14 cellular contexts compared by ENCODE assay signal in the genomic region with DNA sequence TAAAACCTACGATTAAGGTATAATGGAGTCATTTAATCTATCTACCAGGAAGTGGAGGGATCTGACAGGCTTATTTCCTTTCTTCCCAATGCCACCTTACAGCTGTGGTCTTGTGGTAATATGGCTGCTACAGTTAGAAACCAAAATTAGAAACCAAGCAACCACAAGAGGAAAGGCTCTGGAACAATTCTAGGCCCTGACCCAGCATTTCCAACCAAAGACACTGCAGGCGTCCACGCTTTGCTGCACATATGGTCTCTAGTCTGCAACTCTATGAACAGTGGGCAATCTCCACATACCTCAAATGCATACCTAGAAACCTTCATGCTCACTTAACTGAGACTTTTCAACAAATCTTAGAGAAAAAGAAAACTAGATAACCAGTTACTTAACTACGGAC.
DNase-seq lines count a peak whose midpoint lies in the region; ATAC-seq, FAIRE-seq and TF ChIP-seq lines count a peak whose summit lies in the region.
"Had no signal": no experiment of that assay in that cellular context is flagged by ENCODE, and none has a peak within 500 bp of the region (broad histone marks: within the 10 kb centered on the region; RNA-seq: fewer than 3 reads in every experiment).

No MANE protein-coding gene starts in this region.

- TF ChIP-seq CTCF in DND-41 (IDR thresholded peaks at IDR 0.05; ENCODE audit: borderline replicate concordance, extremely low read depth, low read length, poor library complexity, severe bottlenecking): no peak
- no peak for TF ChIP-seq CTCF in H1 (IDR thresholded peaks at IDR 0.05; ENCODE audit: control extremely low read depth in 1 of 3, insufficient read depth in 1 of 3, low read depth in 1 of 3, low read length in 3 of 3)
- TF ChIP-seq CTCF in nephron (IDR thresholded peaks at IDR 0.05; ENCODE audit: unreplicated experiment in 3 of 3): no peak

- POLR2A ChIA-PET in H1 (lab: Charles Lee; ENCODE audit: partially characterized antibody): no interaction called here

- H2BK5ac ChIP-seq in H1 (ENCODE audit: low read depth, low read length): no peak overlapping the region

- H3K79me2 ChIP-seq in DND-41 (ENCODE audit: insufficient read depth, low read length) (no peaks in the 10 kb centered on the region), H1 (ENCODE audit: control insufficient read depth in 1 of 2, insufficient read depth in 2 of 2, low read length in 2 of 2) (no peaks in the 10 kb centered on the region)

- no peak overlapping the region for H3K4me2 ChIP-seq in DND-41 (ENCODE audit: insufficient read depth, low read length)
- H3K4me2 ChIP-seq in H1 (ENCODE audit: insufficient read depth in 1 of 2, low read depth in 2 of 2, low read length in 2 of 2): no peak overlapping the region

- H3K36me3 ChIP-seq in DND-41 (ENCODE audit: insufficient read depth, low read length): no peaks in the 10 kb centered on the region
- H3K36me3 ChIP-seq in H1 (ENCODE audit: control insufficient read depth in 2 of 4, insufficient read depth in 4 of 4, low read length in 3 of 4): no peaks in the 10 kb centered on the region

- H2BK15ac ChIP-seq in H1 (ENCODE audit: low read length): no peak overlapping the region

- CTCF ChIA-PET in H1 (lab: Charles Lee; ENCODE audit: partially characterized antibody): no interaction called here

- peaks cover 6% of the 10 kb centered on the region; the same call in 1 of the 2 replicates for H3K4me1 ChIP-seq in DND-41 (ENCODE audit: insufficient read depth, low read length)
- no peaks in the 10 kb centered on the region for H3K4me1 ChIP-seq in H1 (replicated peaks in 1 of 4; ENCODE audit: control insufficient read depth in 3 of 4, insufficient read depth in 4 of 4, low read length in 3 of 4)

- no peaks in the 10 kb centered on the region for H3K27me3 Mint-ChIP-seq in nephron (ENCODE audit: low read depth)
- H3K27me3 Mint-ChIP-seq in activated naive CD8-positive, alpha-beta T cell treated with anti-CD3 and anti-CD28 coated beads for 36 hours: no peaks in the 10 kb centered on the region

- no peak overlapping the region for H3K9ac ChIP-seq in DND-41 (ENCODE audit: low read depth, low read length)
- no peak overlapping the region for H3K9ac ChIP-seq in H1 (replicated peaks in 1 of 4; ENCODE audit: extremely low read depth in 1 of 4, low read depth in 3 of 4, low read length in 3 of 4)

- H3K27ac ChIP-seq in DND-41 (ENCODE audit: low read length) (no peak overlapping the region), H1 (ENCODE audit: low read depth, low read length) (no peak overlapping the region)

- no peaks in the 10 kb centered on the region for H3K9me3 Mint-ChIP-seq in nephron
- H3K9me3 Mint-ChIP-seq in activated naive CD8-positive, alpha-beta T cell treated with anti-CD3 and anti-CD28 coated beads for 36 hours: no peaks in the 10 kb centered on the region

- H3K18ac ChIP-seq in H1 (ENCODE audit: extremely low read depth, low read length): no peak overlapping the region

- no peaks in the 10 kb centered on the region for H3K23me2 ChIP-seq in H1 (ENCODE audit: low read depth, low read length)

- no peak overlapping the region for H3K4ac ChIP-seq in H1 (replicated peaks; ENCODE audit: insufficient read length, low read depth, low read length)

- H3K14ac ChIP-seq in H1 (ENCODE audit: insufficient read length): no peak overlapping the region

- H3K4me1 Mint-ChIP-seq in nephron: peaks cover 82% of the 10 kb centered on the region
- H3K4me1 Mint-ChIP-seq in activated naive CD8-positive, alpha-beta T cell treated with anti-CD3 and anti-CD28 coated beads for 36 hours: no peaks in the 10 kb centered on the region

- peak overlapping the region; percentile 79 to 91 (median 88) for H3K27ac Mint-ChIP-seq in nephron
- no peak overlapping the region for H3K27ac Mint-ChIP-seq in activated naive CD8-positive, alpha-beta T cell treated with anti-CD3 and anti-CD28 coated beads for 36 hours

- H2AK5ac ChIP-seq in H1 (ENCODE audit: low read depth, low read length): no peak overlapping the region

- H2BK120ac ChIP-seq in H1 (replicated peaks; ENCODE audit: low read depth, low read length): no peak overlapping the region

- H2BK20ac ChIP-seq in H1 (ENCODE audit: low read length): no peak overlapping the region

- H4K91ac ChIP-seq in H1 (replicated peaks; ENCODE audit: insufficient read length, low read length): no peak overlapping the region

- TF ChIP-seq RAD21 in H1 (IDR thresholded peaks at IDR 0.05 in 1 of 2, conservative IDR thresholded peaks at IDR 0.05 in 1 of 2; ENCODE audit: low read depth in 2 of 2, low read length in 2 of 2): no peak

- H4K8ac ChIP-seq in H1 (ENCODE audit: extremely low read depth, insufficient read depth, low read length): no peak overlapping the region

- H3K27me3 ChIP-seq in DND-41 (ENCODE audit: insufficient read depth, low read length, poor library complexity) (no peaks in the 10 kb centered on the region), H1 (replicated peaks in 1 of 4; ENCODE audit: control insufficient read depth in 3 of 4, extremely low read depth in 1 of 4, insufficient read depth in 3 of 4, low read length in 3 of 4) (no peaks in the 10 kb centered on the region)

- no peak overlapping the region for H4K5ac ChIP-seq in H1 (ENCODE audit: insufficient read length, low read depth, low read length)

- no peak overlapping the region for H3K23ac ChIP-seq in H1 (ENCODE audit: insufficient read length)

- DNase-seq in DND-41: no peak
- DNase-seq in RCC 7860 (ENCODE audit: low spot score): peak; percentile 72
- DNase-seq in H1 (ENCODE audit: low read depth in 1 of 2, low spot score in 2 of 2): no peak
- DNase-seq in islet precursor cell: no peak
- no peak for DNase-seq in activated naive CD8-positive, alpha-beta T cell treated with anti-CD3 and anti-CD28 coated beads for 36 hours
- DNase-seq in NCI-H1694 (lab: John Stamatoyannopoulos, UW): no peak
- DNase-seq in NCI-H226: no peak
- DNase-seq: KG1, NCI-H1105, NCI-H187, NCI-H2171, RPMI8226 had no signal

- H4K20me1 ChIP-seq in DND-41 (ENCODE audit: insufficient read depth, low read length): no peaks in the 10 kb centered on the region
- no peaks in the 10 kb centered on the region for H4K20me1 ChIP-seq in H1 (replicated peaks in 1 of 2; ENCODE audit: control insufficient read depth in 1 of 2, insufficient read depth in 2 of 2, low read length in 2 of 2)

- H2AFZ ChIP-seq in DND-41 (ENCODE audit: low read depth, low read length): no peak overlapping the region
- 0 out of 2 replicates have a peak overlapping the region, but pooled peaks have one; percentile 27 for H2AFZ ChIP-seq in H1 (ENCODE audit: low read length)

- TF ChIP-seq EP300 in H1 (IDR thresholded peaks at IDR 0.05; ENCODE audit: borderline replicate concordance in 1 of 2, low read depth in 2 of 2, low read length in 2 of 2): no peak

- H3K79me1 ChIP-seq in H1 (ENCODE audit: low read depth, low read length): no peaks in the 10 kb centered on the region

- no peak overlapping the region for H3K4me3 Mint-ChIP-seq in nephron
- H3K4me3 Mint-ChIP-seq in activated naive CD8-positive, alpha-beta T cell treated with anti-CD3 and anti-CD28 coated beads for 36 hours: no peak overlapping the region

- FAIRE-seq in RCC 7860 (lab: Jason Lieb, UNC) (peak; percentile 86), H1 (lab: Jason Lieb, UNC) (no peak)
- FAIRE-seq: GM12891 had no signal

- H3K36me3 Mint-ChIP-seq in nephron (ENCODE audit: low read depth): no peaks in the 10 kb centered on the region
- H3K36me3 Mint-ChIP-seq in activated naive CD8-positive, alpha-beta T cell treated with anti-CD3 and anti-CD28 coated beads for 36 hours: no peaks in the 10 kb centered on the region

- H3K9me3 ChIP-seq in DND-41 (ENCODE audit: insufficient read depth, low read length, severe bottlenecking) (no peaks in the 10 kb centered on the region), H1 (ENCODE audit: insufficient read depth in 2 of 2, low read depth in 1 of 2, low read length in 1 of 2) (no peaks in the 10 kb centered on the region)

- TF ChIP-seq POLR2A in H1 (IDR thresholded peaks at IDR 0.05; ENCODE audit: control extremely low read depth in 1 of 2, low read depth in 2 of 2, low read length in 2 of 2): no peak

- no peak overlapping the region for H3K56ac ChIP-seq in H1 (replicated peaks; ENCODE audit: insufficient read length, low read depth, low read length)

- 87% methylated on average over 4 of the region's 4 CpGs; no CpG with 5 or more reads in 1 of the 2 experiments for WGBS in H1 (ENCODE audit: extremely low coverage in 1 of 2, insufficient coverage in 1 of 2, insufficient read length in 1 of 2, insufficient replicate concordance in 2 of 2, low coverage in 1 of 2, low lambda C conversion rate in 2 of 2, missing lambda C conversion rate in 1 of 2), 2 experiments

- no peak overlapping the region for H3K4me3 ChIP-seq in DND-41 (ENCODE audit: low read depth in 1 of 2, low read length in 2 of 2)
- no peak overlapping the region for H3K4me3 ChIP-seq in H1 (ENCODE audit: extremely low read depth in 1 of 4, insufficient read depth in 2 of 4, low read depth in 3 of 4, low read length in 4 of 4)

- H2BK12ac ChIP-seq in H1 (ENCODE audit: low read depth, low read length): no peak overlapping the region

- peak; percentile 39; the same call in 1 of the 3 replicates for ATAC-seq in DND-41 (ENCODE audit: insufficient read depth, low read depth)
